ENCODE assay signal across 1 cellular context in the genomic region with DNA sequence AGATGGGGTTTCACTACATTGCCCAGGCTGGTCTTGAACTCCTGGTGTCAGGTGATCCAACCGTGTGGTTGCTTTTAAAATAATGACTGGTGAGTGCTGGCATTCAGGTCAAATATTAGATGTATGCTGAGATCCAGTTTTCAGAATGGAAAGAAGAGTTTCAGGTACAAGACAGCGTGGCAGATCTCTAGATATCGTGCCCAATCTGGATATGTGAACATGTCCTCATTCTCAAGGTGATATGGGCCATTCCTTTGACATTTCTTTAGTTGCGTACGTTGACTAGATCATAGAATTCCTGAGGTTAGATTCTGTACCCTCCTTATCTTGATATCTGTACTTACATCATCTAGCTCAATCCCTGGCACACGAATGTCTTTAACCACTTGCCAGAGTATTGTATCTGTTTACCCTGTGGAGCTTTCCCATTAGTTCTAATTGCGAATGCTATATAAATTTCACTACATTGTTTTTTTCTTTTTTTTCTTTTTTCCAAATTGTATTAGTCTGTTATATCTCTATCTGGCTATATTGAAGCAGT.
TF ChIP-seq lines count a peak whose summit lies in the region.

No MANE protein-coding gene starts in this region.

TF ChIP-seq in SK-N-SH treated with all-trans-retinoic acid at 6 μM for 48 hours, 23 proteins besides CTCF, POLR2A, EP300 and RAD21 (continued from another document):
- TF ChIP-seq, protein P1, sequence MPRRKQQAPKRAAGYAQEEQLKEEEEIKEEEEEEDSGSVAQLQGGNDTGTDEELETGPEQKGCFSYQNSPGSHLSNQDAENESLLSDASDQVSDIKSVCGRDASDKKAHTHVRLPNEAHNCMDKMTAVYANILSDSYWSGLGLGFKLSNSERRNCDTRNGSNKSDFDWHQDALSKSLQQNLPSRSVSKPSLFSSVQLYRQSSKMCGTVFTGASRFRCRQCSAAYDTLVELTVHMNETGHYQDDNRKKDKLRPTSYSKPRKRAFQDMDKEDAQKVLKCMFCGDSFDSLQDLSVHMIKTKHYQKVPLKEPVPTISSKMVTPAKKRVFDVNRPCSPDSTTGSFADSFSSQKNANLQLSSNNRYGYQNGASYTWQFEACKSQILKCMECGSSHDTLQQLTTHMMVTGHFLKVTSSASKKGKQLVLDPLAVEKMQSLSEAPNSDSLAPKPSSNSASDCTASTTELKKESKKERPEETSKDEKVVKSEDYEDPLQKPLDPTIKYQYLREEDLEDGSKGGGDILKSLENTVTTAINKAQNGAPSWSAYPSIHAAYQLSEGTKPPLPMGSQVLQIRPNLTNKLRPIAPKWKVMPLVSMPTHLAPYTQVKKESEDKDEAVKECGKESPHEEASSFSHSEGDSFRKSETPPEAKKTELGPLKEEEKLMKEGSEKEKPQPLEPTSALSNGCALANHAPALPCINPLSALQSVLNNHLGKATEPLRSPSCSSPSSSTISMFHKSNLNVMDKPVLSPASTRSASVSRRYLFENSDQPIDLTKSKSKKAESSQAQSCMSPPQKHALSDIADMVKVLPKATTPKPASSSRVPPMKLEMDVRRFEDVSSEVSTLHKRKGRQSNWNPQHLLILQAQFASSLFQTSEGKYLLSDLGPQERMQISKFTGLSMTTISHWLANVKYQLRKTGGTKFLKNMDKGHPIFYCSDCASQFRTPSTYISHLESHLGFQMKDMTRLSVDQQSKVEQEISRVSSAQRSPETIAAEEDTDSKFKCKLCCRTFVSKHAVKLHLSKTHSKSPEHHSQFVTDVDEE (CRISPR knock-in tag; IDR thresholded peaks at IDR 0.05): no peak
- TF ChIP-seq RARB (CRISPR knock-in tag; IDR thresholded peaks at IDR 0.05): no peak
- no peak for TF ChIP-seq SNAI2 (CRISPR knock-in tag; IDR thresholded peaks at IDR 0.05)
- no peak for TF ChIP-seq ZFP30 (CRISPR knock-in tag; IDR thresholded peaks at IDR 0.05)
- no peak for TF ChIP-seq ZFP3 (CRISPR knock-in tag; IDR thresholded peaks at IDR 0.05)
- no peak for TF ChIP-seq CSDC2 (CRISPR knock-in tag; IDR thresholded peaks at IDR 0.05)
- no peak for TF ChIP-seq ISL1 (CRISPR knock-in tag; IDR thresholded peaks at IDR 0.05)
